In genomic region chr16:27154573-27155521, GRCh38 we compare ENCODE assay signal across 8 cellular contexts. TPM values are rescaled to one million over a fixed set of nuclear protein-coding genes. Genes with fewer than 3 reads are reported as not detected.
A peak's percentile ranks its signal among the peaks of the same experiment; 100 is the strongest.
DNase-seq lines count a peak whose midpoint lies in the region; ATAC-seq, FAIRE-seq and TF ChIP-seq lines count a peak whose summit lies in the region.

No MANE protein-coding gene starts in this region.

- no peak overlapping the region for H2AK5ac ChIP-seq in neuronal stem cell (ENCODE audit: low read depth, low read length)

- H3K79me1 ChIP-seq in neuronal stem cell (ENCODE audit: low read depth, low read length), result no peaks in the 10 kb centered on the region

- H3K9ac ChIP-seq in neuronal stem cell (ENCODE audit: low read depth, low read length, poor library complexity), result no peak overlapping the region

- peak overlapping the region; percentile 55; the same call in 1 of the 2 replicates for H2AFZ ChIP-seq in OCI-LY7 (ENCODE audit: low read length)
- H2AFZ ChIP-seq in neuronal stem cell (ENCODE audit: low read length), result peak overlapping the region; percentile 3

- H3K9me3 ChIP-seq in OCI-LY7 (ENCODE audit: low read length) (no peaks in the 10 kb centered on the region), neuronal stem cell (replicated peaks in 1 of 2; ENCODE audit: control insufficient read depth in 2 of 2, insufficient read depth in 1 of 2, low read depth in 1 of 2, low read length in 2 of 2) (no peaks in the 10 kb centered on the region), tibial artery (no peaks in the 10 kb centered on the region)

- peak; percentile 59 for FAIRE-seq in GM18507 (lab: Jason Lieb, UNC)

- peak overlapping the region; percentile 46 for H3K4me2 ChIP-seq in OCI-LY7 (ENCODE audit: low read length)
- peak overlapping the region; percentile 15 for H3K4me2 ChIP-seq in neuronal stem cell (ENCODE audit: insufficient read depth, low read length, poor library complexity, severe bottlenecking)

- H3K36me3 ChIP-seq in OCI-LY7 (ENCODE audit: insufficient read depth, low read length) (no peaks in the 10 kb centered on the region), neuronal stem cell (replicated peaks in 1 of 2; ENCODE audit: control insufficient read depth in 2 of 2, insufficient read depth in 2 of 2, low read length in 2 of 2) (no peaks in the 10 kb centered on the region), tibial artery (no peaks in the 10 kb centered on the region)

- TF ChIP-seq CTCF in OCI-LY7 (conservative IDR thresholded peaks at IDR 0.05; ENCODE audit: low read length) (peak; percentile 98), fibroblast of the aortic adventitia (IDR thresholded peaks at IDR 0.05; ENCODE audit: insufficient read depth, low read length) (peak; percentile 99), tibial artery (IDR thresholded peaks at IDR 0.05) (peak; percentile 91 to 97)

- H3K18ac ChIP-seq in neuronal stem cell (ENCODE audit: low read length), result no peak overlapping the region

- no peak overlapping the region for H4K8ac ChIP-seq in neuronal stem cell (ENCODE audit: low read depth, low read length)

- H4K91ac ChIP-seq in neuronal stem cell (ENCODE audit: low read depth, low read length, poor library complexity), result no peak overlapping the region

- intact Hi-C loops in OCI-LY7 (cut with micrococcal nuclease; ENCODE audit: unreplicated experiment), result loop anchor here (1.0 to 2.0 kb wide), 3 partner anchors 14 to 302 kb away; no protein-coding TSS in a partner anchor
- intact Hi-C loops in tibial artery (cut with DNase I; ENCODE audit: low total_unique reads), result no loop called here

- no peaks in the 10 kb centered on the region for H4K20me1 ChIP-seq in OCI-LY7 (ENCODE audit: insufficient read depth, low read length)

- H3K14ac ChIP-seq in neuronal stem cell (ENCODE audit: low read length), result no peak overlapping the region

- H2BK120ac ChIP-seq in neuronal stem cell (ENCODE audit: low read depth, low read length), result no peak overlapping the region

- no peaks in the 10 kb centered on the region for H3K79me2 ChIP-seq in OCI-LY7 (ENCODE audit: insufficient read depth, low read depth, low read length)

- no peaks in the 10 kb centered on the region for H3K9me2 ChIP-seq in OCI-LY7 (ENCODE audit: insufficient read depth, low read length)

- no peak overlapping the region for H3K4ac ChIP-seq in neuronal stem cell (ENCODE audit: low read length)

- POLR2A ChIA-PET in OCI-LY7 (lab: Charles Lee), result interaction anchor here (0.9 kb wide), 1 partner anchor 15 kb away, joined by 3 read pairs; no protein-coding TSS in a partner anchor

- peaks cover 11% of the 10 kb centered on the region for H3K4me1 ChIP-seq in OCI-LY7 (ENCODE audit: insufficient read depth, low read length, poor library complexity, severe bottlenecking)
- no peaks in the 10 kb centered on the region for H3K4me1 ChIP-seq in neuronal stem cell (ENCODE audit: control insufficient read depth in 2 of 2, insufficient read depth in 1 of 2, low read depth in 1 of 2, low read length in 2 of 2)
- H3K4me1 ChIP-seq in tibial artery, result peaks cover 0 to 6% (median 0%) of the 10 kb centered on the region in 4 donors

- WGBS in neuronal stem cell (ENCODE audit: extremely low coverage in 2 of 2, insufficient read length in 2 of 2, insufficient replicate concordance in 1 of 2), 2 donors, result no CpG with 5 or more reads among the region's 25 CpGs

- H3K27me3 ChIP-seq in neuronal stem cell (ENCODE audit: control insufficient read depth in 3 of 3, insufficient read depth in 3 of 3, low read depth in 1 of 3, low read length in 3 of 3), result no peaks in the 10 kb centered on the region
- no peaks in the 10 kb centered on the region for H3K27me3 ChIP-seq in tibial artery

- ATAC-seq in HG02885 (IDR thresholded peaks at IDR 0.05; ENCODE audit: poor library complexity, unreplicated experiment), result no peak

- no peak overlapping the region for H3K27ac ChIP-seq in OCI-LY7 (ENCODE audit: low read depth, low read length, poor library complexity, severe bottlenecking)
- H3K27ac ChIP-seq in neuronal stem cell (replicated peaks; ENCODE audit: low read length), result no peak overlapping the region
- no peak overlapping the region for H3K27ac ChIP-seq in tibial artery

- H3K4me3 ChIP-seq in OCI-LY7 (ENCODE audit: low read depth, low read length, poor library complexity, severe bottlenecking) (no peak overlapping the region), fibroblast of the aortic adventitia (ENCODE audit: low read depth, low read length) (no peak overlapping the region), neuronal stem cell (ENCODE audit: low read length in 2 of 2) (no peak overlapping the region), tibial artery (no peak overlapping the region)

- H3K23ac ChIP-seq in neuronal stem cell (ENCODE audit: low read depth, low read length, poor library complexity), result no peak overlapping the region

- DNase-seq in AG08395 (ENCODE audit: low spot score) (peak; percentile 75), GM18507 (ENCODE audit: extremely low spot score, insufficient read length, low read depth) (peak; percentile 58), OCI-LY7 (ENCODE audit: low spot score) (peak; percentile 68), fibroblast of the aortic adventitia (ENCODE audit: low read depth) (peak; percentile 42), neuronal stem cell (ENCODE audit: low spot score) (peak; percentile 65), tibial artery (peak; percentile 43 to 68)
- DNase-seq in activated T-cell treated with anti-CD3 and anti-CD28 coated beads, Interleukin-2, amount 50 U/mL, for 48 hours, result peak; percentile 83 to 86

- no TSS peak for BruUV-seq in OCI-LY7 (replicated peaks; lab: Mats Ljungman, UMichigan)

- no peak overlapping the region for H2BK5ac ChIP-seq in neuronal stem cell (ENCODE audit: low read length)

- no peak overlapping the region for H2BK12ac ChIP-seq in neuronal stem cell (ENCODE audit: low read length)

- CTCF ChIA-PET in OCI-LY7 (lab: Charles Lee; ENCODE audit: unreplicated experiment), result interaction anchor here (1.7 kb wide), 1 partner anchor 15 kb away, joined by 4 read pairs; no protein-coding TSS in a partner anchor

- no peak overlapping the region for H2BK15ac ChIP-seq in neuronal stem cell (ENCODE audit: low read length)

RNA-seq across cellular contexts. Expression of gene KDM8, which starts 48.5 kb away (rescaled TPM):
- 12.4 and 14.2 TPM in 2 replicates for total RNA-seq in OCI-LY7 (2014; rRNA removed; shearing (Covaris generic))
- 14.5 and 24.3 TPM in 2 replicates for total RNA-seq in OCI-LY7 (2022)
- total RNA-seq in fibroblast of the aortic adventitia (ENCODE audit: low replicate concordance), result 3.3 TPM in 2 replicates
- polyA plus RNA-seq in neuronal stem cell (2013, experiment 1 of 2), result 5.1 TPM
- 4.5 TPM for polyA plus RNA-seq in neuronal stem cell (2013, experiment 2 of 2)
